Comparison of ENCODE assay signal across 32 cellular contexts in the genomic region with DNA sequence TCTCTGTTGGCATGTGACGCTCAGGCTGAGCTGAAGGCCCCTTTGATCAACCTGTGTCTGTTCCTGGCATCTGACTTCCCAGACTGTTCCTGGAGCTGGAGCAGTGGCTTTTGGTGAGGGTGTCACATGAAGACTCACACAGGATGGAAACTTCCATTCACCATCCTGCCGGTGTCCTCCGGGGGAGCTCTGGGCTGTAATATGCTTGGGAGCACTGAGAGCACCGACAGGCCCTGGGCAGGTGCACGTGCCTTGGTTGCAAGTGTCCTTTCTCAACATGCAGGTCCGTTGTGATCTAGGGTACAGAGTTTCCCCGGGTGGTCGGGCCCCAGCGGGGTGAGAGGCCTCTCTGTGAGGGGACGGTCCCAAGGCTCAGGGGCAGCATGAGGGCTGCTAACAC. TPM values are rescaled to one million over a fixed set of nuclear protein-coding genes. Genes with fewer than 3 reads are reported as not detected.
"Had no signal": no experiment of that assay in that cellular context is flagged by ENCODE, and none has a peak within 500 bp of the region (broad histone marks: within the 10 kb centered on the region; RNA-seq: fewer than 3 reads in every experiment).

No MANE protein-coding gene starts in this region.

- H3K36me3 ChIP-seq: adrenal gland, cardiac muscle cell, left lung, pancreas, prostate gland, stomach, thyroid gland, upper lobe of left lung, vagina had no signal

- H3K27me3 ChIP-seq: adrenal gland, body of pancreas, cardiac muscle cell, left lung, pancreas, thyroid gland, upper lobe of left lung, vagina had no signal

- H3K27ac ChIP-seq: adrenal gland, body of pancreas, cardiac muscle cell, left lung, pancreas, prostate gland, stomach, thyroid gland, upper lobe of left lung, vagina had no signal

- DNase-seq: activated CD4-positive, alpha-beta T cell treated with anti-CD3 and anti-CD28 coated beads for 4 hours; activated CD4-positive, alpha-beta T cell treated with anti-CD3 and anti-CD28 coated beads, Interleukin-2, amount 50 U/mL, for 4 hours; activated effector memory CD4-positive, alpha-beta T cell treated with Interleukin-2 at 50 U/mL for 16 hours; activated naive CD4-positive, alpha-beta T cell treated with Interleukin-2 at 50 U/mL for 16 hours; activated naive CD8-positive, alpha-beta T cell treated with anti-CD3 and anti-CD28 coated beads for 36 hours; activated T-cell treated with anti-CD3 and anti-CD28 coated beads for 4 hours; adrenal gland; aorta; body of pancreas; cortex of kidney; effector memory CD8-positive, alpha-beta T cell; foreskin fibroblast; hippocampal formation; immature natural killer cell; left lung; naive B cell; nucleus accumbens; pancreas; retina; stimulated activated CD4-positive, alpha-beta T cell treated with anti-CD3 and anti-CD28 coated beads, Interleukin-15, amount 100 ng/mL, for 24 hours; stimulated activated CD4-positive, alpha-beta T cell treated with anti-CD3 and anti-CD28 coated beads, Interleukin-2, amount 100 ng/mL, for 24 hours; stimulated activated naive B cell treated with anti-CD40 and anti-IgM and Interleukin-4, amounts not matched to agents 10 μg/mL and 1 μg/mL and 100 μg/mL, for 72 hours; stomach; thyroid gland; upper lobe of left lung had no signal

- ATAC-seq: body of pancreas; effector memory CD8-positive, alpha-beta T cell; esophagus mucosa; left lung; pancreas; stimulated activated naive B cell treated with anti-CD40 and anti-IgM and Interleukin-4, amounts not matched to agents 10 μg/mL and 1 μg/mL and 100 μg/mL, for 72 hours had no signal

- H3K4me3 ChIP-seq: adrenal gland, body of pancreas, cardiac muscle cell, left lung, lung, pancreas, prostate gland, stomach, thyroid gland, upper lobe of left lung, vagina had no signal

- H3K4me1 ChIP-seq: adrenal gland, body of pancreas, left lung, pancreas, prostate gland, stomach, thyroid gland, upper lobe of left lung, vagina had no signal

- H3K9me3 ChIP-seq: adrenal gland, body of pancreas, left lung, pancreas, prostate gland, stomach, thyroid gland, upper lobe of left lung, vagina had no signal

RNA-seq across cellular contexts. Expression of a gene that starts 24.8 kb away (rescaled TPM):
- total RNA-seq: activated naive CD8-positive, alpha-beta T cell treated with anti-CD3 and anti-CD28 coated beads for 36 hours; adrenal gland; aorta; body of pancreas; esophagus mucosa; left lung; lung; mucosa of gallbladder; pancreas; T-helper 1 cell treated with Interleukin-12 subunit alpha and Interleukin-12 subunit beta and Interleukin-4 antibody, amounts not matched to agents 30 ng/mL and 1 ng/mL, for 36 hours; thyroid gland; upper lobe of left lung; vagina had no signal
- polyA plus RNA-seq: adrenal gland, immature natural killer cell, pancreas, stomach had no signal
